Comparison of ENCODE assay signal across 30 cellular contexts in the genomic region with DNA sequence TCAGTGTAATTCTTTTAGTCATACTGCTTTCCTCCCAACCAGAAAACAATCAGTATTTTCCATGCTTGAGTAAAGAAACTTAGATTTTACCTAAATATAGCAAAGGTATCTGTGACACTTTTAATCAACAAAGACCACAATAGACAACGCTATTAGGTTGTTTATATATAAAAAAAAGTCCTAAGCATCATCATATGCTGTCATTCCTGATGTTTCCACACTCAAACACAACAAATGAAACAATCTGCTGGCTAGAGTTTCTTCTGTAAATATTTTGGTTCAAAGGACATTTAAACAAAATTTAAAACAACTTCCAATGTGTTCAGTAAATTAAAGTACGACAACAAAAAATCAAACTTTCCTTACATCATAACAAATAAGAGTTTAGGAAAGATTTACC.
"Had no signal": no experiment of that assay in that cellular context is flagged by ENCODE, and none has a peak within 500 bp of the region (broad histone marks: within the 10 kb centered on the region; RNA-seq: fewer than 3 reads in every experiment).

No MANE protein-coding gene starts in this region.

- H3K9me3 ChIP-seq: ascending aorta, breast epithelium, colonic mucosa, heart left ventricle had no signal

- ATAC-seq: activated naive CD4-positive, alpha-beta T cell treated with anti-CD3 and anti-CD28 coated beads, Interleukin-2, amount 50 U/mL, for 72 hours; activated T-cell treated with anti-CD3 and anti-CD28 coated beads, Interleukin-2, amount 50 U/mL, for 72 hours; esophagus mucosa; heart left ventricle; WTC11 had no signal

- H3K9me3 Mint-ChIP-seq: activated CD4-positive, alpha-beta memory T cell treated with anti-CD3 and anti-CD28 coated beads, Interleukin-2, amount 10 ng/mL, durations not matched to agents 7 days and 5 days; activated CD4-positive, alpha-beta T cell treated with anti-CD3 and anti-CD28 coated beads, Interleukin-2, amount 10 ng/mL, durations not matched to agents 7 days and 5 days; activated naive CD4-positive, alpha-beta T cell treated with anti-CD3 and anti-CD28 coated beads, Interleukin-2, amount 10 ng/mL, durations not matched to agents 7 days and 5 days; activated naive CD4-positive, alpha-beta T cell treated with anti-CD3 and anti-CD28 coated beads, Interleukin-2, amount 50 U/mL, for 72 hours; activated naive CD8-positive, alpha-beta T cell treated with anti-CD3 and anti-CD28 coated beads, Interleukin-2, amount 10 ng/mL, durations not matched to agents 7 days and 5 days; activated T-cell treated with anti-CD3 and anti-CD28 coated beads, Interleukin-2, amount 50 U/mL, for 24 hours; brain; WTC11 had no signal

- H3K4me1 ChIP-seq: ascending aorta, breast epithelium, colonic mucosa, heart left ventricle had no signal

- H3K4me3 ChIP-seq: ascending aorta, breast epithelium, cardiac muscle cell, colonic mucosa, heart left ventricle had no signal

- H3K36me3 ChIP-seq: ascending aorta, breast epithelium, cardiac muscle cell, colonic mucosa, heart left ventricle had no signal

- FAIRE-seq: frontal cortex had no signal

- H3K27me3 ChIP-seq: ascending aorta, breast epithelium, cardiac muscle cell, colonic mucosa, heart left ventricle had no signal

- H3K36me3 Mint-ChIP-seq: activated naive CD4-positive, alpha-beta T cell treated with anti-CD3 and anti-CD28 coated beads, Interleukin-2, amount 10 ng/mL, durations not matched to agents 7 days and 5 days; activated naive CD4-positive, alpha-beta T cell treated with anti-CD3 and anti-CD28 coated beads, Interleukin-2, amount 50 U/mL, for 72 hours; activated naive CD8-positive, alpha-beta T cell treated with anti-CD3 and anti-CD28 coated beads, Interleukin-2, amount 10 ng/mL, durations not matched to agents 7 days and 5 days; brain; WTC11 had no signal

- H3K4me3 Mint-ChIP-seq: activated CD4-positive, alpha-beta memory T cell treated with anti-CD3 and anti-CD28 coated beads, Interleukin-2, amount 10 ng/mL, durations not matched to agents 7 days and 5 days; activated CD4-positive, alpha-beta T cell treated with anti-CD3 and anti-CD28 coated beads, Interleukin-2, amount 10 ng/mL, durations not matched to agents 7 days and 5 days; activated naive CD4-positive, alpha-beta T cell treated with anti-CD3 and anti-CD28 coated beads, Interleukin-2, amount 10 ng/mL, durations not matched to agents 7 days and 5 days; activated naive CD8-positive, alpha-beta T cell treated with anti-CD3 and anti-CD28 coated beads, Interleukin-2, amount 10 ng/mL, durations not matched to agents 7 days and 5 days; activated T-cell treated with anti-CD3 and anti-CD28 coated beads, Interleukin-2, amount 50 U/mL, for 24 hours; activated T-cell treated with anti-CD3 and anti-CD28 coated beads, Interleukin-2, amount 50 U/mL, for 72 hours; brain; WTC11 had no signal

- H3K27me3 Mint-ChIP-seq: activated CD4-positive, alpha-beta memory T cell treated with anti-CD3 and anti-CD28 coated beads, Interleukin-2, amount 10 ng/mL, durations not matched to agents 7 days and 5 days; activated CD4-positive, alpha-beta T cell treated with anti-CD3 and anti-CD28 coated beads, Interleukin-2, amount 10 ng/mL, durations not matched to agents 7 days and 5 days; activated naive CD4-positive, alpha-beta T cell treated with anti-CD3 and anti-CD28 coated beads, Interleukin-2, amount 10 ng/mL, durations not matched to agents 7 days and 5 days; activated naive CD8-positive, alpha-beta T cell treated with anti-CD3 and anti-CD28 coated beads, Interleukin-2, amount 10 ng/mL, durations not matched to agents 7 days and 5 days; activated T-cell treated with anti-CD3 and anti-CD28 coated beads, Interleukin-2, amount 50 U/mL, for 24 hours had no signal

- H3K27ac Mint-ChIP-seq: activated CD4-positive, alpha-beta memory T cell treated with anti-CD3 and anti-CD28 coated beads, Interleukin-2, amount 10 ng/mL, durations not matched to agents 7 days and 5 days; activated CD4-positive, alpha-beta T cell treated with anti-CD3 and anti-CD28 coated beads, Interleukin-2, amount 10 ng/mL, durations not matched to agents 7 days and 5 days; activated naive CD4-positive, alpha-beta T cell treated with anti-CD3 and anti-CD28 coated beads, Interleukin-2, amount 10 ng/mL, durations not matched to agents 7 days and 5 days; activated naive CD4-positive, alpha-beta T cell treated with anti-CD3 and anti-CD28 coated beads, Interleukin-2, amount 50 U/mL, for 72 hours; activated naive CD8-positive, alpha-beta T cell treated with anti-CD3 and anti-CD28 coated beads, Interleukin-2, amount 10 ng/mL, durations not matched to agents 7 days and 5 days; activated T-cell treated with anti-CD3 and anti-CD28 coated beads, Interleukin-2, amount 50 U/mL, for 24 hours; activated T-cell treated with anti-CD3 and anti-CD28 coated beads, Interleukin-2, amount 50 U/mL, for 72 hours; brain; WTC11 had no signal

- DNase-seq: activated CD4-positive, alpha-beta memory T cell treated with anti-CD3 and anti-CD28 coated beads, Interleukin-2, amount 10 ng/mL, durations not matched to agents 7 days and 5 days; activated CD4-positive, alpha-beta T cell treated with anti-CD3 and anti-CD28 coated beads for 1 hour; activated CD4-positive, alpha-beta T cell treated with anti-CD3 and anti-CD28 coated beads for 4 hours; activated CD4-positive, alpha-beta T cell treated with anti-CD3 and anti-CD28 coated beads, Interleukin-2, amount 10 ng/mL, durations not matched to agents 7 days and 5 days; activated CD4-positive, alpha-beta T cell treated with anti-CD3 and anti-CD28 coated beads, Interleukin-2, amount 50 U/mL, for 4 hours; activated CD8-positive, alpha-beta memory T cell treated with anti-CD3 and anti-CD28 coated beads, Interleukin-2, amount 50 U/mL, for 48 hours; activated gamma-delta T cell; activated naive CD4-positive, alpha-beta T cell; activated naive CD4-positive, alpha-beta T cell treated with anti-CD3 and anti-CD28 coated beads, Interleukin-2, amount 10 ng/mL, durations not matched to agents 7 days and 5 days; activated naive CD8-positive, alpha-beta T cell treated with anti-CD3 and anti-CD28 coated beads, Interleukin-2, amount 10 ng/mL, durations not matched to agents 7 days and 5 days; activated T-cell treated with anti-CD3 and anti-CD28 coated beads for 4 hours; activated T-cell treated with anti-CD3 and anti-CD28 coated beads, Interleukin-2, amount 50 U/mL, for 24 hours; activated T-cell treated with anti-CD3 and anti-CD28 coated beads, Interleukin-2, amount 50 U/mL, for 72 hours; central memory CD4-positive, alpha-beta T cell; cerebellar nuclear complex; colonic mucosa; effector CD8-positive, alpha-beta T cell; foreskin fibroblast; glutamatergic neuron; heart left ventricle; T-helper 2 cell had no signal

- H3K27ac ChIP-seq: ascending aorta, breast epithelium, cardiac muscle cell, colonic mucosa, heart left ventricle, VCaP had no signal

- H3K4me1 Mint-ChIP-seq: activated CD4-positive, alpha-beta T cell treated with anti-CD3 and anti-CD28 coated beads, Interleukin-2, amount 10 ng/mL, durations not matched to agents 7 days and 5 days; activated naive CD4-positive, alpha-beta T cell treated with anti-CD3 and anti-CD28 coated beads, Interleukin-2, amount 10 ng/mL, durations not matched to agents 7 days and 5 days; activated naive CD8-positive, alpha-beta T cell treated with anti-CD3 and anti-CD28 coated beads, Interleukin-2, amount 10 ng/mL, durations not matched to agents 7 days and 5 days; brain had no signal
